Comparison of ENCODE assay signal across 16 cellular contexts in genomic region chr14:52405314-52405713, GRCh38.
A peak's percentile ranks its signal among the peaks of the same experiment; 100 is the strongest.
DNase-seq lines count a peak whose midpoint lies in the region; ATAC-seq and TF ChIP-seq lines count a peak whose summit lies in the region.
"Had no signal": no experiment of that assay in that cellular context is flagged by ENCODE, and none has a peak within 500 bp of the region (broad histone marks: within the 10 kb centered on the region; RNA-seq: fewer than 3 reads in every experiment).

No MANE protein-coding gene starts in this region.

- H3K9me3 ChIP-seq in Caco-2 = peaks cover 3% of the 10 kb centered on the region; the same call in 1 of the 2 replicates
- H3K9me3 ChIP-seq: A549 had no signal

- no peaks in the 10 kb centered on the region for H3K36me3 ChIP-seq in Caco-2 (ENCODE audit: control insufficient read depth, insufficient read depth, low read length)

- intact Hi-C loops in Caco-2 (cut with micrococcal nuclease; ENCODE audit: unreplicated experiment) = loop anchor here (10.0 kb wide), 1 partner anchor 91 kb away; the partner anchor contains the start of gene PTGER2

- no peak for ATAC-seq in activated naive CD8-positive, alpha-beta T cell treated with anti-CD3 and anti-CD28 coated beads, Interleukin-2, amount 10 ng/mL, durations not matched to agents 7 days and 5 days (ENCODE audit: low read depth)
- ATAC-seq in activated naive CD8-positive, alpha-beta T cell treated with anti-CD3 and anti-CD28 coated beads, Interleukin-2, amount 50 U/mL, for 24 hours = no peak
- ATAC-seq: A549; CD8-positive, alpha-beta T cell; GM23338; HepG2 had no signal

- H3K9me3 Mint-ChIP-seq in T-helper 2 cell treated with Interferon-gamma antibody and Interleukin-4, amounts not matched to agents 5 μg/mL and 100 μg/mL, for 36 hours = peaks cover 14% of the 10 kb centered on the region
- peaks cover 8% of the 10 kb centered on the region for H3K9me3 Mint-ChIP-seq in activated naive CD8-positive, alpha-beta T cell treated with anti-CD3 and anti-CD28 coated beads, Interleukin-2, amount 10 ng/mL, durations not matched to agents 7 days and 5 days
- no peaks in the 10 kb centered on the region for H3K9me3 Mint-ChIP-seq in activated naive CD8-positive, alpha-beta T cell treated with anti-CD3 and anti-CD28 coated beads, Interleukin-2, amount 50 U/mL, for 24 hours
- no peaks in the 10 kb centered on the region for H3K9me3 Mint-ChIP-seq in Caco-2 (ENCODE audit: unreplicated experiment)
- H3K9me3 Mint-ChIP-seq: CD8-positive, alpha-beta T cell; GM23338; IgD-negative memory B cell had no signal

- no peaks in the 10 kb centered on the region for H3K4me1 ChIP-seq in Caco-2
- H3K4me1 ChIP-seq: A549 had no signal

- no peak overlapping the region for H3K4me3 ChIP-seq in Caco-2 (ENCODE audit: low read depth, low read length)
- H3K4me3 ChIP-seq: A549, GM23338 had no signal

- POLR2A ChIA-PET in activated naive CD8-positive, alpha-beta T cell treated with anti-CD3 and anti-CD28 coated beads, Interleukin-2, amount 10 ng/mL, durations not matched to agents 7 days and 5 days (lab: Charles Lee) = interaction anchor here (0.7 to 9.1 kb wide), 5 partner anchors 53 to 147 kb away, joined by 3 to 129 read pairs (median 3); partner anchors contain the start of genes GPR137C, PTGER2 and TXNDC16
- POLR2A ChIA-PET in Caco-2 (lab: Charles Lee) = no interaction called here

- no peak for TF ChIP-seq CTCF in Caco-2 (IDR thresholded peaks at IDR 0.05; ENCODE audit: insufficient read depth in 1 of 2, low read depth in 1 of 2, low read length in 1 of 2, severe bottlenecking in 1 of 2, unreplicated experiment in 1 of 2)

- peak overlapping the region; percentile 74 for H3K27ac Mint-ChIP-seq in T-helper 2 cell treated with Interferon-gamma antibody and Interleukin-4, amounts not matched to agents 5 μg/mL and 100 μg/mL, for 36 hours
- peak overlapping the region; percentile 88 for H3K27ac Mint-ChIP-seq in activated naive CD8-positive, alpha-beta T cell treated with anti-CD3 and anti-CD28 coated beads, Interleukin-2, amount 10 ng/mL, durations not matched to agents 7 days and 5 days
- H3K27ac Mint-ChIP-seq in activated naive CD8-positive, alpha-beta T cell treated with anti-CD3 and anti-CD28 coated beads, Interleukin-2, amount 50 U/mL, for 24 hours = no peak overlapping the region
- no peak overlapping the region for H3K27ac Mint-ChIP-seq in Caco-2 (ENCODE audit: unreplicated experiment)
- H3K27ac Mint-ChIP-seq: CD8-positive, alpha-beta T cell; GM23338; IgD-negative memory B cell had no signal

- peaks cover 78% of the 10 kb centered on the region for H3K4me1 Mint-ChIP-seq in T-helper 2 cell treated with Interferon-gamma antibody and Interleukin-4, amounts not matched to agents 5 μg/mL and 100 μg/mL, for 36 hours (ENCODE audit: low read depth)
- peaks cover 66% of the 10 kb centered on the region for H3K4me1 Mint-ChIP-seq in activated naive CD8-positive, alpha-beta T cell treated with anti-CD3 and anti-CD28 coated beads, Interleukin-2, amount 10 ng/mL, durations not matched to agents 7 days and 5 days
- H3K4me1 Mint-ChIP-seq in activated naive CD8-positive, alpha-beta T cell treated with anti-CD3 and anti-CD28 coated beads, Interleukin-2, amount 50 U/mL, for 24 hours = peaks cover 46% of the 10 kb centered on the region
- H3K4me1 Mint-ChIP-seq in Caco-2 (ENCODE audit: low read depth, unreplicated experiment) = no peaks in the 10 kb centered on the region
- H3K4me1 Mint-ChIP-seq: GM23338 had no signal

- no peaks in the 10 kb centered on the region for H3K27me3 ChIP-seq in Caco-2 (replicated peaks; ENCODE audit: control insufficient read depth, insufficient read depth, low read length)

- peak overlapping the region; percentile 30 for H3K4me3 Mint-ChIP-seq in T-helper 2 cell treated with Interferon-gamma antibody and Interleukin-4, amounts not matched to agents 5 μg/mL and 100 μg/mL, for 36 hours
- no peak overlapping the region for H3K4me3 Mint-ChIP-seq in activated naive CD8-positive, alpha-beta T cell treated with anti-CD3 and anti-CD28 coated beads, Interleukin-2, amount 10 ng/mL, durations not matched to agents 7 days and 5 days
- H3K4me3 Mint-ChIP-seq in activated naive CD8-positive, alpha-beta T cell treated with anti-CD3 and anti-CD28 coated beads, Interleukin-2, amount 50 U/mL, for 24 hours = no peak overlapping the region
- H3K4me3 Mint-ChIP-seq in Caco-2 (ENCODE audit: unreplicated experiment) = no peak overlapping the region
- H3K4me3 Mint-ChIP-seq: CD8-positive, alpha-beta T cell; GM23338; IgD-negative memory B cell had no signal

- BruUV-seq in Caco-2 (replicated peaks; lab: Mats Ljungman, UMichigan) = no TSS peak

- CTCF ChIA-PET in Caco-2 (lab: Charles Lee) = no interaction called here

- peaks cover 16% of the 10 kb centered on the region for H3K36me3 Mint-ChIP-seq in T-helper 2 cell treated with Interferon-gamma antibody and Interleukin-4, amounts not matched to agents 5 μg/mL and 100 μg/mL, for 36 hours (ENCODE audit: low read depth)
- H3K36me3 Mint-ChIP-seq in activated naive CD8-positive, alpha-beta T cell treated with anti-CD3 and anti-CD28 coated beads, Interleukin-2, amount 10 ng/mL, durations not matched to agents 7 days and 5 days = peaks cover 19% of the 10 kb centered on the region
- H3K36me3 Mint-ChIP-seq in activated naive CD8-positive, alpha-beta T cell treated with anti-CD3 and anti-CD28 coated beads, Interleukin-2, amount 50 U/mL, for 24 hours (ENCODE audit: low read depth) = no peaks in the 10 kb centered on the region
- H3K36me3 Mint-ChIP-seq in Caco-2 (ENCODE audit: insufficient read depth, unreplicated experiment) = no peaks in the 10 kb centered on the region
- H3K36me3 Mint-ChIP-seq: CD8-positive, alpha-beta T cell; IgD-negative memory B cell had no signal

- no peaks in the 10 kb centered on the region for H3K27me3 Mint-ChIP-seq in T-helper 2 cell treated with Interferon-gamma antibody and Interleukin-4, amounts not matched to agents 5 μg/mL and 100 μg/mL, for 36 hours (ENCODE audit: low read depth)
- H3K27me3 Mint-ChIP-seq in activated naive CD8-positive, alpha-beta T cell treated with anti-CD3 and anti-CD28 coated beads, Interleukin-2, amount 10 ng/mL, durations not matched to agents 7 days and 5 days = no peaks in the 10 kb centered on the region
- peaks cover 6% of the 10 kb centered on the region for H3K27me3 Mint-ChIP-seq in activated naive CD8-positive, alpha-beta T cell treated with anti-CD3 and anti-CD28 coated beads, Interleukin-2, amount 50 U/mL, for 24 hours
- peaks cover 12% of the 10 kb centered on the region for H3K27me3 Mint-ChIP-seq in Caco-2 (ENCODE audit: insufficient read depth, unreplicated experiment)

- no peak for DNase-seq in T-helper 2 cell treated with Interferon-gamma antibody and Interleukin-4, amounts not matched to agents 5 μg/mL and 100 μg/mL, for 36 hours (ENCODE audit: low spot score)
- DNase-seq in T-helper 2 cell (no peak), myocyte (ENCODE audit: low read depth) (peak; percentile 9), Caco-2 (no peak), RKO (ENCODE audit: low spot score) (no peak)
- no peak for DNase-seq in activated naive CD8-positive, alpha-beta T cell treated with anti-CD3 and anti-CD28 coated beads, Interleukin-2, amount 10 ng/mL, durations not matched to agents 7 days and 5 days
- DNase-seq in activated naive CD8-positive, alpha-beta T cell treated with anti-CD3 and anti-CD28 coated beads, Interleukin-2, amount 50 U/mL, for 24 hours = no peak
- DNase-seq: AML-193; CD8-positive, alpha-beta T cell; DMS 273 treated with DMSO at 0.1 percent for 48 hours; DMS53; HCEC 1CT had no signal

Comparison
In these comparisons a context has a peak if more than half of its experiments do, and no peak if none do; other contexts are left out.
1. H3K27ac Mint-ChIP-seq: peak in T-helper 2 cell treated with Interferon-gamma antibody and Interleukin-4, amounts not matched to agents 5 μg/mL and 100 μg/mL, for 36 hours (single experiment) and activated naive CD8-positive, alpha-beta T cell treated with anti-CD3 and anti-CD28 coated beads, Interleukin-2, amount 10 ng/mL, durations not matched to agents 7 days and 5 days (single experiment); none in activated naive CD8-positive, alpha-beta T cell treated with anti-CD3 and anti-CD28 coated beads, Interleukin-2, amount 50 U/mL, for 24 hours (single experiment) and Caco-2 (single experiment).